ENCODE assay signal across 8 cellular contexts in genomic region chr5:173144200-173145176, GRCh38. TPM values are rescaled to one million over a fixed set of nuclear protein-coding genes. Genes with fewer than 3 reads are reported as not detected.
DNase-seq lines count a peak whose midpoint lies in the region; ATAC-seq, FAIRE-seq and TF ChIP-seq lines count a peak whose summit lies in the region.

A gene with protein sequence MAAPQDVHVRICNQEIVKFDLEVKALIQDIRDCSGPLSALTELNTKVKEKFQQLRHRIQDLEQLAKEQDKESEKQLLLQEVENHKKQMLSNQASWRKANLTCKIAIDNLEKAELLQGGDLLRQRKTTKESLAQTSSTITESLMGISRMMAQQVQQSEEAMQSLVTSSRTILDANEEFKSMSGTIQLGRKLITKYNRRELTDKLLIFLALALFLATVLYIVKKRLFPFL (plus strand): TSS chr5:173144531. CDS start chr5:173144546, 15 bp downstream.

- no peak for TF ChIP-seq EP300 in esophagus muscularis mucosa (IDR thresholded peaks at IDR 0.05)

- H3K27ac ChIP-seq in DOHH2 (ENCODE audit: low read depth, low read length) (peak within 1 kb of the TSS; percentile 64), Karpas-422 (ENCODE audit: low read length) (no peak within 1 kb of the TSS), esophagus muscularis mucosa (replicated peaks in 1 of 4) (peak within 1 kb of the TSS; percentile 84 to 87 (median 86)), muscle layer of duodenum (ENCODE audit: low read length) (peak within 1 kb of the TSS; percentile 93)

- TF ChIP-seq CTCF in DOHH2 (IDR thresholded peaks at IDR 0.05; ENCODE audit: low read depth, low read length, poor library complexity, severe bottlenecking) (peak; percentile 65), esophagus muscularis mucosa (IDR thresholded peaks at IDR 0.05) (peak; percentile 89 to 96 (median 95))

- H4K20me1 ChIP-seq in DOHH2 (ENCODE audit: control insufficient read depth, insufficient read depth, low read depth, low read length): no peaks in the 10 kb centered on the region
- no peaks in the 10 kb centered on the region for H4K20me1 ChIP-seq in Karpas-422 (ENCODE audit: insufficient read depth, low read depth, low read length)

- H3F3A ChIP-seq in DOHH2 (ENCODE audit: control insufficient read depth, insufficient read depth): no peaks in the 10 kb centered on the region

- H3K4me3 ChIP-seq in DOHH2 (ENCODE audit: low read length): peak within 1 kb of the TSS; percentile 97
- H3K4me3 ChIP-seq in Karpas-422 (ENCODE audit: low read length): peak within 1 kb of the TSS; percentile 89
- peak within 1 kb of the TSS; percentile 74 to 85 (median 81) for H3K4me3 ChIP-seq in esophagus muscularis mucosa
- peak within 1 kb of the TSS; percentile 80 to 97 for H3K4me3 ChIP-seq in muscle layer of duodenum (ENCODE audit: low read depth in 1 of 2, low read length in 2 of 2)

- 2% methylated on average over 32 of the region's 48 CpGs for WGBS in esophagus muscularis mucosa

- H3K4me3 Mint-ChIP-seq in activated T-cell treated with anti-CD3 and anti-CD28 coated beads, Interleukin-2, amount 50 U/mL, for 72 hours: peak within 1 kb of the TSS; percentile 84 to 99

- peak within 1 kb of the TSS; percentile 85 for H2AFZ ChIP-seq in Karpas-422 (ENCODE audit: low read length)

- peak; percentile 85 for ATAC-seq in GM21825 (IDR thresholded peaks at IDR 0.05; ENCODE audit: unreplicated experiment)
- ATAC-seq in activated T-cell treated with anti-CD3 and anti-CD28 coated beads, Interleukin-2, amount 50 U/mL, for 72 hours (replicated peaks in 1 of 2): peak; percentile 95

- H3K36me3 ChIP-seq in DOHH2 (ENCODE audit: control insufficient read depth, low read length): peaks cover 23% of the 10 kb centered on the region
- peaks cover 14% of the 10 kb centered on the region for H3K36me3 ChIP-seq in Karpas-422 (ENCODE audit: insufficient read depth, low read length)
- peaks cover 17 to 34% (median 24%) of the 10 kb centered on the region in 4 donors for H3K36me3 ChIP-seq in esophagus muscularis mucosa
- H3K36me3 ChIP-seq in muscle layer of duodenum (ENCODE audit: control insufficient read depth in 1 of 2, insufficient read depth in 2 of 2, low read length in 2 of 2): peaks cover 13 to 25% of the 10 kb centered on the region in 2 donors

- H3K9me3 ChIP-seq in DOHH2 (ENCODE audit: control insufficient read depth, insufficient read depth, low read length) (no peaks in the 10 kb centered on the region), Karpas-422 (ENCODE audit: low read length) (no peaks in the 10 kb centered on the region), esophagus muscularis mucosa (no peaks in the 10 kb centered on the region), muscle layer of duodenum (ENCODE audit: control insufficient read depth in 1 of 2, low read length in 2 of 2) (no peaks in the 10 kb centered on the region)

- peak; percentile 98 for DNase-seq in Karpas-422
- DNase-seq in RCC 7860 (ENCODE audit: low spot score): peak; percentile 85
- DNase-seq in activated T-cell treated with anti-CD3 and anti-CD28 coated beads, Interleukin-2, amount 50 U/mL, for 72 hours: peak; percentile 97
- DNase-seq in esophagus muscularis mucosa (ENCODE audit: extremely low spot score): peak; percentile 98
- DNase-seq in stimulated activated CD8-positive, alpha-beta memory T cell treated with anti-CD3 and anti-CD28 coated beads, Interleukin-7, amount 100 ng/mL, for 4 hours (ENCODE audit: low read depth in 2 of 2): peak; percentile 92

- H3K27me3 ChIP-seq in DOHH2 (ENCODE audit: control insufficient read depth, low read length): no peaks in the 10 kb centered on the region
- no peaks in the 10 kb centered on the region for H3K27me3 ChIP-seq in Karpas-422 (ENCODE audit: low read length)
- no peaks in the 10 kb centered on the region for H3K27me3 ChIP-seq in esophagus muscularis mucosa
- H3K27me3 ChIP-seq in muscle layer of duodenum (ENCODE audit: low read depth, low read length): no peaks in the 10 kb centered on the region

- no peaks in the 10 kb centered on the region for H3K9me2 ChIP-seq in DOHH2 (replicated peaks; ENCODE audit: control insufficient read depth, low read length)
- no peaks in the 10 kb centered on the region for H3K9me2 ChIP-seq in Karpas-422 (replicated peaks; ENCODE audit: insufficient read depth, low read length)

- H3K4me1 ChIP-seq in DOHH2 (ENCODE audit: control insufficient read depth, low read length) (peaks cover 14% of the 10 kb centered on the region), Karpas-422 (ENCODE audit: low read length) (peaks cover 16% of the 10 kb centered on the region), esophagus muscularis mucosa (peaks cover 4 to 11% (median 10%) of the 10 kb centered on the region in 4 donors), muscle layer of duodenum (ENCODE audit: control insufficient read depth in 1 of 2, insufficient read depth in 2 of 2, low read length in 2 of 2) (peaks cover 0 to 3% of the 10 kb centered on the region in 2 donors)

- intact Hi-C loops in esophagus muscularis mucosa (cut with DNase I): loop anchor here (5.0 to 10.0 kb wide), 2 partner anchors 90 to 162 kb away; partner anchors contain the start of genes ATP6V0E1 and CREBRF

- no peaks in the 10 kb centered on the region for H3K27me3 Mint-ChIP-seq in activated T-cell treated with anti-CD3 and anti-CD28 coated beads, Interleukin-2, amount 50 U/mL, for 72 hours (ENCODE audit: low read depth)

- H3K9ac ChIP-seq in Karpas-422 (ENCODE audit: low read length): peak within 1 kb of the TSS; percentile 73

- H3K4me2 ChIP-seq in DOHH2 (ENCODE audit: low read length) (peak within 1 kb of the TSS; percentile 96), Karpas-422 (ENCODE audit: low read depth, low read length, poor library complexity, severe bottlenecking) (peak within 1 kb of the TSS; percentile 99)

- H3K27ac Mint-ChIP-seq in activated T-cell treated with anti-CD3 and anti-CD28 coated beads, Interleukin-2, amount 50 U/mL, for 72 hours: peak within 1 kb of the TSS; percentile 86

- H3K9me3 Mint-ChIP-seq in activated T-cell treated with anti-CD3 and anti-CD28 coated beads, Interleukin-2, amount 50 U/mL, for 72 hours: no peaks in the 10 kb centered on the region

- peaks cover 15% of the 10 kb centered on the region for H3K4me1 Mint-ChIP-seq in activated T-cell treated with anti-CD3 and anti-CD28 coated beads, Interleukin-2, amount 50 U/mL, for 72 hours (ENCODE audit: low read depth)

- peaks cover 7 to 10% of the 10 kb centered on the region in 2 donors for H3K36me3 Mint-ChIP-seq in activated T-cell treated with anti-CD3 and anti-CD28 coated beads, Interleukin-2, amount 50 U/mL, for 72 hours (ENCODE audit: insufficient read depth in 2 of 2)

- FAIRE-seq in RCC 7860 (lab: Jason Lieb, UNC): peak; percentile 67

- H3K79me2 ChIP-seq in DOHH2 (ENCODE audit: control insufficient read depth, low read length) (peaks cover 18% of the 10 kb centered on the region), Karpas-422 (ENCODE audit: low read length) (peaks cover 11% of the 10 kb centered on the region)

- no peak for TF ChIP-seq POLR2A in esophagus muscularis mucosa (IDR thresholded peaks at IDR 0.05; ENCODE audit: low read depth)

RNA-seq across cellular contexts. Expression of the gene that starts here (rescaled TPM):
- 13.8 and 15.1 TPM in 2 replicates for total RNA-seq in Karpas-422 (2014; rRNA removed; shearing (Covaris generic); ENCODE audit: low replicate concordance)
- 10 to 100 TPM; 23.2 to 25.6 TPM for total RNA-seq in activated T-cell treated with anti-CD3 and anti-CD28 coated beads, Interleukin-2, amount 50 U/mL, for 72 hours
- 1 to 10 TPM; 5.4 to 9.4 (median 8.3) TPM for total RNA-seq in esophagus muscularis mucosa
